25 cellular contexts compared by ENCODE assay signal in genomic region chr16:84091460-84091859, GRCh38. TPM values are rescaled to one million over a fixed set of nuclear protein-coding genes. Genes with fewer than 3 reads are reported as not detected.
DNase-seq lines count a peak whose midpoint lies in the region; ATAC-seq and TF ChIP-seq lines count a peak whose summit lies in the region.
"Had no signal": no experiment of that assay in that cellular context is flagged by ENCODE, and none has a peak within 500 bp of the region (broad histone marks: within the 10 kb centered on the region; RNA-seq: fewer than 3 reads in every experiment).

No MANE protein-coding gene starts in this region.

- no peaks in the 10 kb centered on the region for H3K4me1 Mint-ChIP-seq in mesothelial cell of epicardium

- ATAC-seq in DND-41 (ENCODE audit: insufficient read depth, low read depth) (no peak), right cardiac atrium (peak; percentile 47 to 68), HG02852 (IDR thresholded peaks at IDR 0.05; ENCODE audit: unreplicated experiment) (no peak), GM21367 (IDR thresholded peaks at IDR 0.05; ENCODE audit: unreplicated experiment) (no peak)

- peaks cover 40% of the 10 kb centered on the region for H3K79me2 ChIP-seq in DND-41 (ENCODE audit: insufficient read depth, low read length)

- H3K9me3 Mint-ChIP-seq in mesothelial cell of epicardium, result no peaks in the 10 kb centered on the region
- H3K9me3 Mint-ChIP-seq: activated naive CD8-positive, alpha-beta T cell treated with anti-CD3 and anti-CD28 coated beads for 36 hours; activated T-helper 1 cell treated with anti-CD3 and anti-CD28 coated beads, Interleukin-12 subunit alpha, Interleukin-12 subunit beta, Interleukin-2, Interleukin-4 antibody, amounts not matched to agents 30 ng/mL and 10 ng/mL and 1 ng/mL, durations not matched to agents 14 hours and 24 hours and 36 hours; memory B cell had no signal

- H3K9ac ChIP-seq in DND-41 (ENCODE audit: low read depth, low read length), result no peak overlapping the region
- H3K9ac ChIP-seq: BLaER1 had no signal

- H3K27me3 Mint-ChIP-seq in mesothelial cell of epicardium (ENCODE audit: low read depth), result no peaks in the 10 kb centered on the region
- H3K27me3 Mint-ChIP-seq: activated naive CD8-positive, alpha-beta T cell treated with anti-CD3 and anti-CD28 coated beads for 36 hours; memory B cell had no signal

- no peak overlapping the region for H3K4me3 Mint-ChIP-seq in mesothelial cell of epicardium
- H3K4me3 Mint-ChIP-seq: activated naive CD8-positive, alpha-beta T cell treated with anti-CD3 and anti-CD28 coated beads for 36 hours; activated T-helper 1 cell treated with anti-CD3 and anti-CD28 coated beads, Interleukin-12 subunit alpha, Interleukin-12 subunit beta, Interleukin-2, Interleukin-4 antibody, amounts not matched to agents 30 ng/mL and 10 ng/mL and 1 ng/mL, durations not matched to agents 14 hours and 24 hours and 36 hours; memory B cell had no signal

- intact Hi-C loops in right cardiac atrium (cut with DNase I), result no loop called here

- H4K20me1 ChIP-seq in DND-41 (ENCODE audit: insufficient read depth, low read length), result 0 out of 2 replicates have a peak, but pooled peaks cover 3% of the 10 kb centered on the region

- H3K36me3 ChIP-seq in DND-41 (ENCODE audit: insufficient read depth, low read length), result peaks cover 81% of the 10 kb centered on the region

- H3K27ac ChIP-seq in DND-41 (ENCODE audit: low read length), result peak overlapping the region; percentile 99
- peak overlapping the region; percentile 76 for H3K27ac ChIP-seq in caudate nucleus (ENCODE audit: low read depth, low read length)
- H3K27ac ChIP-seq in right cardiac atrium (ENCODE audit: low read length), result no peak overlapping the region
- H3K27ac ChIP-seq: BLaER1, esophagus squamous epithelium, SK-N-MC, stomach, transverse colon had no signal

- 58% methylated on average over 10 of the region's 10 CpGs for WGBS in right cardiac atrium

- H3K27ac Mint-ChIP-seq in mesothelial cell of epicardium, result no peak overlapping the region
- H3K27ac Mint-ChIP-seq: activated naive CD8-positive, alpha-beta T cell treated with anti-CD3 and anti-CD28 coated beads for 36 hours; activated T-helper 1 cell treated with anti-CD3 and anti-CD28 coated beads, Interleukin-12 subunit alpha, Interleukin-12 subunit beta, Interleukin-2, Interleukin-4 antibody, amounts not matched to agents 30 ng/mL and 10 ng/mL and 1 ng/mL, durations not matched to agents 14 hours and 24 hours and 36 hours; memory B cell had no signal

- H3K27me3 ChIP-seq in DND-41 (ENCODE audit: insufficient read depth, low read length, poor library complexity) (no peaks in the 10 kb centered on the region), right cardiac atrium (ENCODE audit: control insufficient read depth, insufficient read depth) (no peaks in the 10 kb centered on the region)
- H3K27me3 ChIP-seq: BLaER1, esophagus squamous epithelium, stomach, transverse colon had no signal

- no peak overlapping the region for H3K4me2 ChIP-seq in DND-41 (ENCODE audit: insufficient read depth, low read length)

- H3K4me3 ChIP-seq in DND-41 (ENCODE audit: low read depth in 1 of 2, low read length in 2 of 2), result no peak overlapping the region
- no peak overlapping the region for H3K4me3 ChIP-seq in right cardiac atrium (ENCODE audit: low read length)
- H3K4me3 ChIP-seq: BLaER1, esophagus squamous epithelium, SK-N-MC, stomach, transverse colon had no signal

- H3K9me3 ChIP-seq in DND-41 (ENCODE audit: insufficient read depth, low read length, severe bottlenecking), result no peaks in the 10 kb centered on the region
- H3K9me3 ChIP-seq in right cardiac atrium (ENCODE audit: control insufficient read depth, low read length), result no peaks in the 10 kb centered on the region
- H3K9me3 ChIP-seq: BLaER1, esophagus squamous epithelium, stomach, transverse colon had no signal

- TF ChIP-seq CTCF in DND-41 (IDR thresholded peaks at IDR 0.05; ENCODE audit: borderline replicate concordance, extremely low read depth, low read length, poor library complexity, severe bottlenecking), result no peak
- no peak for TF ChIP-seq CTCF in mesothelial cell of epicardium (IDR thresholded peaks at IDR 0.05; ENCODE audit: unreplicated experiment)

- no peak overlapping the region for H2AFZ ChIP-seq in DND-41 (ENCODE audit: low read depth, low read length)

- DNase-seq in DND-41 (no peak), NCI-H524 (lab: John Stamatoyannopoulos, UW) (peak; percentile 94 to 98), caudate nucleus (lab: John Stamatoyannopoulos, UW) (peak in 35 of 61 donors; percentile 19 to 94 (median 60)), right cardiac atrium (peak in 1 of 3 donors; percentile 33), mesothelial cell of epicardium (ENCODE audit: low spot score in 2 of 2, unreplicated experiment in 2 of 2) (no peak), medulla oblongata (ENCODE audit: extremely low spot score) (no peak)
- DNase-seq: activated CD4-positive, alpha-beta T cell treated with anti-CD3 and anti-CD28 coated beads, Interleukin-2, amount 50 U/mL, for 1 hour; activated naive CD8-positive, alpha-beta T cell treated with anti-CD3 and anti-CD28 coated beads for 36 hours; effector CD8-positive, alpha-beta T cell; esophagus squamous epithelium; NCI-H187; NCI-H226; NK-92 treated with Interleukin-12 subunit alpha and Interleukin-12 subunit beta, amount 100 ng/mL, for 24 hours; stomach; transverse colon had no signal

- H3K4me1 ChIP-seq in DND-41 (ENCODE audit: insufficient read depth, low read length) (peaks cover 75% of the 10 kb centered on the region), right cardiac atrium (ENCODE audit: control insufficient read depth, insufficient read depth, low read length) (no peaks in the 10 kb centered on the region)

- peaks cover 40% of the 10 kb centered on the region for H3K36me3 Mint-ChIP-seq in mesothelial cell of epicardium

RNA-seq across cellular contexts. Expression of gene MBTPS1, which starts 25.3 kb away (rescaled TPM):
- total RNA-seq in right cardiac atrium (100 to 1,000 TPM in 2 of 4 donors, 10 to 100 TPM in 2; 88.1 to 112 (median 102) TPM), mesothelial cell of epicardium (143 to 146 TPM (median 146 TPM) in 3 replicates)
- polyA plus RNA-seq in right cardiac atrium, result 59.3 TPM

RNA-seq across cellular contexts. Expression of gene SLC38A8, which starts 48.9 kb away (rescaled TPM):
- total RNA-seq in right cardiac atrium (under 1 TPM in 2 of 4 donors, not detected in 2; 0.21 to 0.29 TPM), mesothelial cell of epicardium (not detected in 3 replicates)
- polyA plus RNA-seq in right cardiac atrium, result not detected
- total RNA-seq: activated naive CD8-positive, alpha-beta T cell treated with anti-CD3 and anti-CD28 coated beads for 36 hours; activated T-helper 1 cell treated with anti-CD3 and anti-CD28 coated beads, Interleukin-12 subunit alpha, Interleukin-12 subunit beta, Interleukin-2, Interleukin-4 antibody, amounts not matched to agents 30 ng/mL and 10 ng/mL and 1 ng/mL, durations not matched to agents 14 hours and 24 hours and 36 hours; astrocyte; esophagus squamous epithelium; H4; kidney epithelial cell; stomach; T-helper 2 cell treated with Interferon-gamma antibody and Interleukin-4, amounts not matched to agents 100 ng/mL and 5 ng/mL, for 36 hours; transverse colon had no signal

RNA-seq across cellular contexts. Expression of gene HSDL1, which starts 53.5 kb away (rescaled TPM):
- total RNA-seq in right cardiac atrium (10 to 100 TPM; 19.8 to 34.8 (median 26.5) TPM), mesothelial cell of epicardium (47.6 to 50.0 TPM (median 48.9 TPM) in 3 replicates)
- polyA plus RNA-seq in right cardiac atrium, result 15.0 TPM

RNA-seq across cellular contexts. Expression of gene DNAAF1, which starts 53.6 kb away (rescaled TPM):
- under 1 TPM in 2 of 4 donors, not detected in 2; 0.14 to 0.28 TPM for total RNA-seq in right cardiac atrium
- polyA plus RNA-seq in right cardiac atrium, result 0.68 TPM
- 0.18 to 0.47 TPM (median 0.22 TPM) in 3 replicates for total RNA-seq in mesothelial cell of epicardium
- total RNA-seq: activated T-helper 1 cell treated with anti-CD3 and anti-CD28 coated beads, Interleukin-12 subunit alpha, Interleukin-12 subunit beta, Interleukin-2, Interleukin-4 antibody, amounts not matched to agents 30 ng/mL and 10 ng/mL and 1 ng/mL, durations not matched to agents 14 hours and 24 hours and 36 hours; kidney epithelial cell; T-helper 2 cell treated with Interferon-gamma antibody and Interleukin-4, amounts not matched to agents 100 ng/mL and 5 ng/mL, for 36 hours; transverse colon had no signal

Comparison
In these comparisons a context has a peak if more than half of its experiments do, and no peak if none do; other contexts are left out.
1. ATAC-seq: peak in right cardiac atrium (2 of 2); none in DND-41 (single experiment), HG02852 (single experiment) and GM21367 (single experiment).
2. DNase-seq: peak in NCI-H524 (2 of 2) and caudate nucleus (35 of 61); none in DND-41 (single experiment), mesothelial cell of epicardium (0 of 2) and medulla oblongata (single experiment).